ENCODE assay signal across 17 cellular contexts in genomic region chr16:70495425-70496182, GRCh38.
"Had no signal": no experiment of that assay in that cellular context is flagged by ENCODE, and none has a peak within 500 bp of the region (broad histone marks: within the 10 kb centered on the region; RNA-seq: fewer than 3 reads in every experiment).

No MANE protein-coding gene starts in this region.

- FAIRE-seq: endometrium, islet of Langerhans, pancreas had no signal

- H3K27me3 ChIP-seq: adrenal gland, cardiac muscle cell, dorsolateral prefrontal cortex, gastroesophageal sphincter, pancreas, transverse colon had no signal

- H3K4me3 Mint-ChIP-seq: activated CD8-positive, alpha-beta memory T cell treated with anti-CD3 and anti-CD28 coated beads, Interleukin-2, amount 10 ng/mL, durations not matched to agents 7 days and 5 days; activated naive CD4-positive, alpha-beta T cell treated with anti-CD3 and anti-CD28 coated beads, Interleukin-2, amount 50 U/mL, for 24 hours; naive thymus-derived CD4-positive, alpha-beta T cell; stimulated activated memory B cell treated with anti-CD40 and anti-IgM and Interleukin-4, amounts not matched to agents 10 μg/mL and 1 μg/mL and 100 μg/mL, for 72 hours had no signal

- H3K9me3 ChIP-seq: adrenal gland, gastroesophageal sphincter, pancreas, transverse colon had no signal

- H3K4me3 ChIP-seq: adrenal gland, cardiac muscle cell, dorsolateral prefrontal cortex, gastroesophageal sphincter, pancreas, transverse colon had no signal

- H3K27me3 Mint-ChIP-seq: activated CD8-positive, alpha-beta memory T cell treated with anti-CD3 and anti-CD28 coated beads, Interleukin-2, amount 10 ng/mL, durations not matched to agents 7 days and 5 days; activated naive CD4-positive, alpha-beta T cell treated with anti-CD3 and anti-CD28 coated beads, Interleukin-2, amount 50 U/mL, for 24 hours; naive thymus-derived CD4-positive, alpha-beta T cell; stimulated activated memory B cell treated with anti-CD40 and anti-IgM and Interleukin-4, amounts not matched to agents 10 μg/mL and 1 μg/mL and 100 μg/mL, for 72 hours had no signal

- ATAC-seq: gastroesophageal sphincter; left lobe of liver; naive thymus-derived CD4-positive, alpha-beta T cell; pancreas had no signal

- H3K9me3 Mint-ChIP-seq: activated naive CD4-positive, alpha-beta T cell treated with anti-CD3 and anti-CD28 coated beads, Interleukin-2, amount 50 U/mL, for 24 hours; naive thymus-derived CD4-positive, alpha-beta T cell; stimulated activated memory B cell treated with anti-CD40 and anti-IgM and Interleukin-4, amounts not matched to agents 10 μg/mL and 1 μg/mL and 100 μg/mL, for 72 hours had no signal

- H3K27ac ChIP-seq: adrenal gland, gastroesophageal sphincter, pancreas, transverse colon had no signal

- DNase-seq: activated CD8-positive, alpha-beta memory T cell treated with anti-CD3 and anti-CD28 coated beads, Interleukin-2, amount 10 ng/mL, durations not matched to agents 7 days and 5 days; activated effector memory CD4-positive, alpha-beta T cell treated with anti-CD3 and anti-CD28 coated beads, Interleukin-2, amount 50 U/mL, for 16 hours; activated T-cell treated with anti-CD3 and anti-CD28 coated beads, Interleukin-2, amount 50 U/mL, for 1 hour; adrenal gland; naive thymus-derived CD4-positive, alpha-beta T cell; pancreas; stimulated activated CD4-positive, alpha-beta T cell treated with anti-CD3 and anti-CD28 coated beads, Interleukin-2, amount 100 ng/mL, for 48 hours; T1000; transverse colon had no signal

- H3K27ac Mint-ChIP-seq: activated naive CD4-positive, alpha-beta T cell treated with anti-CD3 and anti-CD28 coated beads, Interleukin-2, amount 50 U/mL, for 24 hours; stimulated activated memory B cell treated with anti-CD40 and anti-IgM and Interleukin-4, amounts not matched to agents 10 μg/mL and 1 μg/mL and 100 μg/mL, for 72 hours had no signal

- H3K4me1 ChIP-seq: adrenal gland, gastroesophageal sphincter, pancreas, transverse colon had no signal

- H3K4me1 Mint-ChIP-seq: activated naive CD4-positive, alpha-beta T cell treated with anti-CD3 and anti-CD28 coated beads, Interleukin-2, amount 50 U/mL, for 24 hours; stimulated activated memory B cell treated with anti-CD40 and anti-IgM and Interleukin-4, amounts not matched to agents 10 μg/mL and 1 μg/mL and 100 μg/mL, for 72 hours had no signal
